ENCODE assay signal across 19 cellular contexts in the genomic region with DNA sequence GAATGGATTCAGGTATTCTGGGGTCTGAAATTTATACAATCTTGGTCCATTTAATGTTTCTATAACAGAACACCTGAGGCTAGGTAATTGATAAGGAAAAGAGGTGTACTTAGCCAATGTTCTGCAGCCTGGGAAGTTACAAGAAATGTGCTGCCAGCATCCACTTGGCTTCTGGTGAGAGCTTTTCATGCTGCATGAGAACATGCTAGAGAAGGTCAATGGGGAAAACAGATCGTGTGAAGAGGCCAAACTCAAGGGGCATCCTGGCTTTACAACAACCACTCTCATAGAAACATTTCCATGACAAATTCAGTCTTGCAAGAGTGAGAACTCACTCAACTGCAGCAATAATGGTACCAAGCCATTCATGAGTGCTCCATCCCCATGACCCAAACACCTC. TPM values are rescaled to one million over a fixed set of nuclear protein-coding genes. Genes with fewer than 3 reads are reported as not detected.
DNase-seq lines count a peak whose midpoint lies in the region; ATAC-seq, FAIRE-seq and TF ChIP-seq lines count a peak whose summit lies in the region.
"Had no signal": no experiment of that assay in that cellular context is flagged by ENCODE, and none has a peak within 500 bp of the region (broad histone marks: within the 10 kb centered on the region; RNA-seq: fewer than 3 reads in every experiment).

No MANE protein-coding gene starts in this region.

- H3K4me3 ChIP-seq in keratinocyte (ENCODE audit: control insufficient read depth in 2 of 3, extremely low read depth in 1 of 3, insufficient read depth in 2 of 3, low read depth in 1 of 3, low read length in 3 of 3) (no peak overlapping the region), upper lobe of right lung (no peak overlapping the region)

- no peaks in the 10 kb centered on the region for H3K36me3 ChIP-seq in keratinocyte (ENCODE audit: control insufficient read depth in 2 of 2, extremely low read depth in 1 of 2, insufficient read depth in 2 of 2, low read length in 2 of 2)
- no peaks in the 10 kb centered on the region for H3K36me3 ChIP-seq in upper lobe of right lung
- H3K36me3 ChIP-seq: BE2C had no signal

- no peak overlapping the region for H3K4me2 ChIP-seq in keratinocyte (ENCODE audit: control insufficient read depth, extremely low read depth, insufficient read depth, low read depth, low read length)

- H3K79me2 ChIP-seq in keratinocyte (ENCODE audit: control insufficient read depth, insufficient read depth, low read length) = no peaks in the 10 kb centered on the region

- H3K27ac ChIP-seq in keratinocyte (ENCODE audit: control insufficient read depth, insufficient read depth, low read length) = no peak overlapping the region
- no peak overlapping the region for H3K27ac ChIP-seq in upper lobe of right lung

- no peaks in the 10 kb centered on the region for H3K27me3 ChIP-seq in keratinocyte (ENCODE audit: control insufficient read depth, extremely low read depth, insufficient read depth, low read length)
- H3K27me3 ChIP-seq in upper lobe of right lung = no peaks in the 10 kb centered on the region
- H3K27me3 ChIP-seq: BE2C had no signal

- peak overlapping the region; percentile 5 for H3K4me3 Mint-ChIP-seq in activated naive CD8-positive, alpha-beta T cell treated with anti-CD3 and anti-CD28 coated beads, Interleukin-2, amount 10 ng/mL, durations not matched to agents 7 days and 5 days
- no peak overlapping the region for H3K4me3 Mint-ChIP-seq in activated naive CD8-positive, alpha-beta T cell treated with anti-CD3 and anti-CD28 coated beads, Interleukin-2, amount 50 U/mL, for 24 hours
- H3K4me3 Mint-ChIP-seq: HFFc6 had no signal

- TF ChIP-seq CTCF in keratinocyte (optimal IDR thresholded peaks at IDR 0.05 in 1 of 3, IDR thresholded peaks at IDR 0.05 in 1 of 3, conservative IDR thresholded peaks at IDR 0.05 in 1 of 3; ENCODE audit: extremely low read depth in 1 of 3, insufficient read depth in 2 of 3, low read length in 3 of 3) (no peak), upper lobe of right lung (IDR thresholded peaks at IDR 0.05) (no peak)

- DNase-seq in activated naive CD8-positive, alpha-beta T cell treated with anti-CD3 and anti-CD28 coated beads, Interleukin-2, amount 10 ng/mL, durations not matched to agents 7 days and 5 days = no peak
- DNase-seq in activated naive CD8-positive, alpha-beta T cell treated with anti-CD3 and anti-CD28 coated beads, Interleukin-2, amount 50 U/mL, for 24 hours = no peak
- DNase-seq in GM12892 (ENCODE audit: insufficient read length) (no peak), keratinocyte (ENCODE audit: low read depth, low spot score) (no peak), upper lobe of right lung (no peak), GOT3 (lab: John Stamatoyannopoulos, UW) (no peak)
- no peak for DNase-seq in activated CD8-positive, alpha-beta memory T cell treated with anti-CD3 and anti-CD28 coated beads for 24 hours
- DNase-seq: BE2C; CD8-positive, alpha-beta T cell; GDM1; HFFc6; KBM-7; NCI-H1092; NCI-H2081 treated with DMSO at 0.1 percent for 48 hours; NCI-H226; NCI-H524 treated with DMSO at 0.1 percent for 48 hours had no signal

- TF ChIP-seq POLR2A in GM12892 (IDR thresholded peaks at IDR 0.05; ENCODE audit: low read depth, low read length) = no peak

- H3K36me3 Mint-ChIP-seq in activated naive CD8-positive, alpha-beta T cell treated with anti-CD3 and anti-CD28 coated beads, Interleukin-2, amount 10 ng/mL, durations not matched to agents 7 days and 5 days = peaks cover 42% of the 10 kb centered on the region
- H3K36me3 Mint-ChIP-seq in activated naive CD8-positive, alpha-beta T cell treated with anti-CD3 and anti-CD28 coated beads, Interleukin-2, amount 50 U/mL, for 24 hours (ENCODE audit: low read depth) = peaks cover 3% of the 10 kb centered on the region
- H3K36me3 Mint-ChIP-seq: CD8-positive, alpha-beta T cell had no signal

- no peak for ATAC-seq in activated naive CD8-positive, alpha-beta T cell treated with anti-CD3 and anti-CD28 coated beads, Interleukin-2, amount 10 ng/mL, durations not matched to agents 7 days and 5 days (ENCODE audit: low read depth)
- no peak for ATAC-seq in activated naive CD8-positive, alpha-beta T cell treated with anti-CD3 and anti-CD28 coated beads, Interleukin-2, amount 50 U/mL, for 24 hours
- ATAC-seq in upper lobe of right lung = peak; percentile 40
- ATAC-seq: Panc1, Right ventricle myocardium inferior had no signal

- H3K9me3 ChIP-seq in keratinocyte (ENCODE audit: control insufficient read depth, low read depth, low read length) = no peaks in the 10 kb centered on the region
- H3K9me3 ChIP-seq in upper lobe of right lung = no peaks in the 10 kb centered on the region
- H3K9me3 ChIP-seq: BE2C had no signal

- peaks cover 4% of the 10 kb centered on the region for H3K27me3 Mint-ChIP-seq in activated naive CD8-positive, alpha-beta T cell treated with anti-CD3 and anti-CD28 coated beads, Interleukin-2, amount 10 ng/mL, durations not matched to agents 7 days and 5 days
- peaks cover 19% of the 10 kb centered on the region for H3K27me3 Mint-ChIP-seq in activated naive CD8-positive, alpha-beta T cell treated with anti-CD3 and anti-CD28 coated beads, Interleukin-2, amount 50 U/mL, for 24 hours

- dilution Hi-C loops in keratinocyte (cut with MboI; ENCODE audit: extremely low pct_ligation_motif_present, low sequenced_read_pairs) = no loop called here

- intact Hi-C loops in upper lobe of right lung (cut with DNase I) = no loop called here

- POLR2A ChIA-PET in activated naive CD8-positive, alpha-beta T cell treated with anti-CD3 and anti-CD28 coated beads, Interleukin-2, amount 10 ng/mL, durations not matched to agents 7 days and 5 days (lab: Charles Lee) = no interaction called here

- no peaks in the 10 kb centered on the region for H3K9me1 ChIP-seq in keratinocyte (ENCODE audit: control insufficient read depth, extremely low read depth, insufficient read depth, low read length)

- peak overlapping the region; percentile 43 for H3K27ac Mint-ChIP-seq in activated naive CD8-positive, alpha-beta T cell treated with anti-CD3 and anti-CD28 coated beads, Interleukin-2, amount 10 ng/mL, durations not matched to agents 7 days and 5 days
- H3K27ac Mint-ChIP-seq in activated naive CD8-positive, alpha-beta T cell treated with anti-CD3 and anti-CD28 coated beads, Interleukin-2, amount 50 U/mL, for 24 hours = no peak overlapping the region
- H3K27ac Mint-ChIP-seq: HFFc6 had no signal

- FAIRE-seq in GM12892 (lab: Jason Lieb, UNC) = peak; percentile 53
- FAIRE-seq in keratinocyte (lab: Jason Lieb, UNC) = peak; percentile 48
- FAIRE-seq: H1 had no signal

- peaks cover 18% of the 10 kb centered on the region for H3K9me3 Mint-ChIP-seq in activated naive CD8-positive, alpha-beta T cell treated with anti-CD3 and anti-CD28 coated beads, Interleukin-2, amount 10 ng/mL, durations not matched to agents 7 days and 5 days
- H3K9me3 Mint-ChIP-seq in activated naive CD8-positive, alpha-beta T cell treated with anti-CD3 and anti-CD28 coated beads, Interleukin-2, amount 50 U/mL, for 24 hours = peaks cover 9% of the 10 kb centered on the region
- H3K9me3 Mint-ChIP-seq: CD8-positive, alpha-beta T cell; HFFc6 had no signal

- peaks cover 52% of the 10 kb centered on the region for H3K4me1 ChIP-seq in keratinocyte (ENCODE audit: control insufficient read depth, extremely low read depth, insufficient read depth, low read length)
- peaks cover 14% of the 10 kb centered on the region for H3K4me1 ChIP-seq in upper lobe of right lung

- H3K9ac ChIP-seq in keratinocyte (ENCODE audit: control insufficient read depth, extremely low read depth, insufficient read depth, low read length) = no peak overlapping the region

- H3K4me1 Mint-ChIP-seq in activated naive CD8-positive, alpha-beta T cell treated with anti-CD3 and anti-CD28 coated beads, Interleukin-2, amount 10 ng/mL, durations not matched to agents 7 days and 5 days = peaks cover 19% of the 10 kb centered on the region
- peaks cover 17% of the 10 kb centered on the region for H3K4me1 Mint-ChIP-seq in activated naive CD8-positive, alpha-beta T cell treated with anti-CD3 and anti-CD28 coated beads, Interleukin-2, amount 50 U/mL, for 24 hours

- no peak overlapping the region for H2AFZ ChIP-seq in keratinocyte (ENCODE audit: control insufficient read depth, low read length)

- H4K20me1 ChIP-seq in keratinocyte (ENCODE audit: control insufficient read depth, extremely low read depth, insufficient read depth, low read length) = no peaks in the 10 kb centered on the region

RNA-seq across cellular contexts. Expression of gene IL22RA2, which starts 16.8 kb away (rescaled TPM):
- not detected for total RNA-seq in activated naive CD8-positive, alpha-beta T cell treated with anti-CD3 and anti-CD28 coated beads, Interleukin-2, amount 10 ng/mL, durations not matched to agents 7 days and 5 days
- polyA plus RNA-seq in GM12892 (2012; ENCODE audit: missing spikeins) = not detected
- 0.01 to 0.03 TPM in 2 of 3 replicates, not detected in the other for polyA plus RNA-seq in keratinocyte
- polyA plus RNA-seq in keratinocyte (2011; ENCODE audit: low read depth) = not detected
- polyA plus RNA-seq in keratinocyte (2011; cell fraction: cytosol; rRNA removed) = not detected in 2 replicates
- not detected in 2 replicates for polyA plus RNA-seq in keratinocyte (2011; cell fraction: nucleus; rRNA removed)
- polyA plus RNA-seq in keratinocyte (2012; ENCODE audit: low replicate concordance) = not detected in 2 replicates
- not detected in 3 replicates for polyA minus RNA-seq in keratinocyte
- polyA minus RNA-seq in keratinocyte (2011; cell fraction: cytosol; rRNA and poly(A)+ RNA removed) = not detected
- not detected in 2 replicates for polyA minus RNA-seq in keratinocyte (2011; cell fraction: nucleus; rRNA and poly(A)+ RNA removed)
- total RNA-seq in upper lobe of right lung = not detected
- total RNA-seq: CD8-positive, alpha-beta T cell; H1; HFFc6; Right ventricle myocardium inferior had no signal
- polyA plus RNA-seq: H1 had no signal
